In the genomic region with DNA sequence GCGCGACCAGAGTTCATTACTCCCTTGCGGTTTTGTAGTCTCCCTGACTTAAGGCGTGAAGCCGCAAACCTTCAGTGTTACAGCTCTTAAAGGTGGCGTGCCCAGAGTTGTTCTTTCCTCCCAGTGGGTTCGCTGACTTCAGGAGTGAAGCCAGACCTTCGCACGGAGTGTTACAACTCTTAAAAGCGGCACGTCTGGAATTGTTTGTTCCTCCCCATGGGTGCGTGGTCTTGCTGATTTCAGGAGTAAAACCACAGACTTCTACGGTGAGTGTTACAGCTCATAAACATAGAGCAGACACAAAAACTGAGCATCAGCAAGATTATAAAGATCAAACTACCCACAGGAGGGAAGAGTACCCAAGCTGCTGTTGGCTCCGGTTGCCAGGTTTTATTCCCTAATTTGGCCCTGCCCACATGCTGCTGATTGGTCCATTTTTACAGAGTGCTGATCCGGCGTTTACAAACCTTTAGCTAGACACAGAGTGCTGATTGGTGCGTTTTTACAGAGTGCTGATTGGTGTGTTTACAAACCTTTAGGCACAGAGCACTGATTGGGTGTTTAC, we compare ENCODE assay signal across 12 cellular contexts. TPM values are rescaled to one million over a fixed set of nuclear protein-coding genes. Genes with fewer than 3 reads are reported as not detected.
DNase-seq lines count a peak whose midpoint lies in the region; ATAC-seq, FAIRE-seq and TF ChIP-seq lines count a peak whose summit lies in the region.
"Had no signal": no experiment of that assay in that cellular context is flagged by ENCODE, and none has a peak within 500 bp of the region (broad histone marks: within the 10 kb centered on the region; RNA-seq: fewer than 3 reads in every experiment).

No MANE protein-coding gene starts in this region.

- CTCF ChIA-PET in Panc1 (lab: Charles Lee) (no interaction called here), endothelial cell of umbilical vein (lab: Charles Lee) (interaction anchor here (0.7 to 1.4 kb wide), 3 partner anchors 26 to 69 kb away, joined by 3 to 4 read pairs (median 3); no protein-coding TSS in a partner anchor)

- dilution Hi-C loops in endothelial cell of umbilical vein (cut with MboI; ENCODE audit: extremely low pct_ligation_motif_present, low sequenced_read_pairs), result no loop called here

- no peaks in the 10 kb centered on the region for H3K79me2 ChIP-seq in endothelial cell of umbilical vein (ENCODE audit: control insufficient read depth, insufficient read depth, low read length)

- H3K27ac ChIP-seq in Panc1 (ENCODE audit: low read length) (peak overlapping the region; percentile 98), endothelial cell of umbilical vein (ENCODE audit: insufficient read depth, low read depth, low read length) (peak overlapping the region; percentile 2), sigmoid colon (peak overlapping the region in 3 of 4 donors; percentile 44 to 61 (median 49))
- H3K27ac ChIP-seq: suprapubic skin had no signal

- H3K9ac ChIP-seq in endothelial cell of umbilical vein (replicated peaks; ENCODE audit: extremely low read depth, insufficient read depth, low read length), result no peak overlapping the region

- TF ChIP-seq POLR2A in endothelial cell of umbilical vein (IDR thresholded peaks at IDR 0.05; ENCODE audit: low read depth, low read length) (no peak), sigmoid colon (IDR thresholded peaks at IDR 0.05) (no peak)

- H3K4me3 ChIP-seq in Panc1 (ENCODE audit: low read depth in 2 of 2, low read length in 2 of 2) (no peak overlapping the region), endothelial cell of umbilical vein (replicated peaks in 1 of 3; ENCODE audit: insufficient read depth in 1 of 3, low read depth in 1 of 3, low read length in 3 of 3) (no peak overlapping the region), sigmoid colon (peak overlapping the region in 1 of 4 donors; percentile 6)
- H3K4me3 ChIP-seq: suprapubic skin had no signal

- POLR2A ChIA-PET in Panc1 (lab: Charles Lee), result interaction anchor here (1.2 kb wide), 1 partner anchor 38 kb away, joined by 4 read pairs; the partner anchor contains the start of genes C6orf52 and PAK1IP1
- POLR2A ChIA-PET in endothelial cell of umbilical vein (lab: Charles Lee), result no interaction called here

- H3K27me3 ChIP-seq in Panc1 (ENCODE audit: control insufficient read depth, insufficient read depth, low read length) (no peaks in the 10 kb centered on the region), endothelial cell of umbilical vein (ENCODE audit: control insufficient read depth in 2 of 2, insufficient read depth in 2 of 2, low read length in 2 of 2) (no peaks in the 10 kb centered on the region), sigmoid colon (no peaks in the 10 kb centered on the region)
- H3K27me3 ChIP-seq: suprapubic skin had no signal

- 88 to 94% methylated on average over 17 of the region's 17 CpGs for WGBS in sigmoid colon, 2 donors

- H3K36me3 ChIP-seq in Panc1 (ENCODE audit: control insufficient read depth, insufficient read depth, low read length) (peaks cover 5% of the 10 kb centered on the region; the same call in 1 of the 2 replicates), endothelial cell of umbilical vein (ENCODE audit: control insufficient read depth in 2 of 2, extremely low read depth in 1 of 2, insufficient read depth in 2 of 2, low read length in 2 of 2) (peaks cover 0 to 4% of the 10 kb centered on the region in 2 experiments), sigmoid colon (peaks cover 0 to 43% (median 14%) of the 10 kb centered on the region in 4 donors)

- FAIRE-seq in endothelial cell of umbilical vein (lab: Jason Lieb, UNC), result no peak

- BruUV-seq in Panc1 (replicated peaks; lab: Mats Ljungman, UMichigan), result no TSS peak
- BruUV-seq in endothelial cell of umbilical vein (replicated peaks; lab: Mats Ljungman, UMichigan), result no TSS peak

- ATAC-seq in Panc1, result no peak
- no peak for ATAC-seq in GM21737 (IDR thresholded peaks at IDR 0.05; ENCODE audit: unreplicated experiment)

- no peak overlapping the region for H2AFZ ChIP-seq in endothelial cell of umbilical vein (ENCODE audit: low read depth, low read length)

- no peak for TF ChIP-seq EP300 in sigmoid colon (IDR thresholded peaks at IDR 0.05)

- H3K9me3 ChIP-seq in Panc1 (ENCODE audit: control insufficient read depth, insufficient read depth, low read depth, low read length) (no peaks in the 10 kb centered on the region), endothelial cell of umbilical vein (replicated peaks; ENCODE audit: control insufficient read depth, insufficient read depth, low read length) (no peaks in the 10 kb centered on the region), sigmoid colon (no peaks in the 10 kb centered on the region)
- H3K9me3 ChIP-seq: suprapubic skin had no signal

- no peak overlapping the region for H3K4me2 ChIP-seq in endothelial cell of umbilical vein (ENCODE audit: insufficient read depth, low read length)

- peak; percentile 13 for DNase-seq in DMS 273 (lab: John Stamatoyannopoulos, UW; ENCODE audit: unreplicated experiment)
- no peak for DNase-seq in DMS 273 treated with DMSO at 0.1 percent for 48 hours (lab: John Stamatoyannopoulos, UW)
- DNase-seq in Panc1 (ENCODE audit: low read depth, low spot score), result no peak
- no peak for DNase-seq in endothelial cell of umbilical vein (ENCODE audit: low read depth, low spot score)
- peak; percentile 54 for DNase-seq in sigmoid colon
- no peak for DNase-seq in GM03348 (ENCODE audit: low spot score)
- no peak for DNase-seq in T1000 (lab: John Stamatoyannopoulos, UW)
- DNase-seq: 8988T; activated CD4-positive, alpha-beta T cell treated with anti-CD3 and anti-CD28 coated beads for 4 hours; NCI-H2107 had no signal

- no peaks in the 10 kb centered on the region for H3K9me1 ChIP-seq in endothelial cell of umbilical vein (replicated peaks; ENCODE audit: control insufficient read depth, extremely low read depth, insufficient read depth, low read length)

- in situ Hi-C loops in Panc1 (cut with HindIII; ENCODE audit: low pct_unique_long_range_greater_than_20kb, low sequenced_read_pairs), result no loop called here

- H4K20me1 ChIP-seq in endothelial cell of umbilical vein (replicated peaks; ENCODE audit: control insufficient read depth, extremely low read depth, insufficient read depth, low read length), result no peaks in the 10 kb centered on the region

- intact Hi-C loops in Panc1 (cut with micrococcal nuclease; ENCODE audit: unreplicated experiment), result no loop called here
- intact Hi-C loops in endothelial cell of umbilical vein (cut with micrococcal nuclease), result no loop called here
- intact Hi-C loops in sigmoid colon (cut with DNase I), result no loop called here

- H3K4me1 ChIP-seq in Panc1 (ENCODE audit: control insufficient read depth, insufficient read depth, low read length) (peaks cover 28% of the 10 kb centered on the region), endothelial cell of umbilical vein (ENCODE audit: control insufficient read depth, extremely low read depth, insufficient read depth, low read length) (peaks cover 6% of the 10 kb centered on the region), sigmoid colon (peaks cover 0 to 17% (median 0%) of the 10 kb centered on the region in 4 donors)
- H3K4me1 ChIP-seq: suprapubic skin had no signal

- TF ChIP-seq CTCF in Panc1 (IDR thresholded peaks at IDR 0.05) (no peak), endothelial cell of umbilical vein (IDR thresholded peaks at IDR 0.05; ENCODE audit: extremely low read depth in 1 of 2, insufficient read depth in 1 of 2, low read depth in 1 of 2, low read length in 2 of 2) (no peak), sigmoid colon (IDR thresholded peaks at IDR 0.05) (no peak)

RNA-seq across cellular contexts. Expression of gene TMEM14C, which starts 10.4 kb away (rescaled TPM):
- total RNA-seq in Panc1 (2021; ENCODE audit: unreplicated experiment) (159 TPM), endothelial cell of umbilical vein (68.0 and 89.3 TPM in 2 replicates), sigmoid colon (100 to 1,000 TPM; 115 to 199 (median 170) TPM)
- polyA plus RNA-seq in Panc1 (2012; ENCODE audit: insufficient read length), result 134 TPM
- polyA plus RNA-seq in endothelial cell of umbilical vein (137 and 146 TPM in 2 replicates), sigmoid colon (100 to 1,000 TPM in 2 of 3 donors, 10 to 100 TPM in 1; 86.0 to 130 (median 110) TPM)
- polyA plus RNA-seq in endothelial cell of umbilical vein (2011; cell fraction: cytosol; rRNA removed), result 136 and 157 TPM in 2 replicates
- 55.0 and 57.8 TPM in 2 replicates for polyA plus RNA-seq in endothelial cell of umbilical vein (2011; cell fraction: nucleus; rRNA removed)
- 95.5 and 108 TPM in 2 replicates for polyA plus RNA-seq in endothelial cell of umbilical vein (2012)
- polyA minus RNA-seq in endothelial cell of umbilical vein, result 80.3 and 84.5 TPM in 2 replicates
- 52.2 TPM for polyA minus RNA-seq in endothelial cell of umbilical vein (2011; cell fraction: cytosol; rRNA and poly(A)+ RNA removed)
- polyA minus RNA-seq in endothelial cell of umbilical vein (2011; cell fraction: nucleus; rRNA and poly(A)+ RNA removed), result 6.2 and 7.4 TPM in 2 replicates

RNA-seq across cellular contexts. Expression of gene TMEM14B, which starts 14.4 kb away (rescaled TPM):
- 180 TPM for total RNA-seq in Panc1 (2021; ENCODE audit: unreplicated experiment)
- polyA plus RNA-seq in Panc1 (2012; ENCODE audit: insufficient read length), result 103 TPM
- 54.6 and 58.2 TPM in 2 replicates for total RNA-seq in endothelial cell of umbilical vein
- 56.9 and 73.1 TPM in 2 replicates for polyA plus RNA-seq in endothelial cell of umbilical vein
- 61.7 and 64.3 TPM in 2 replicates for polyA plus RNA-seq in endothelial cell of umbilical vein (2011; cell fraction: cytosol; rRNA removed)
- polyA plus RNA-seq in endothelial cell of umbilical vein (2011; cell fraction: nucleus; rRNA removed), result 29.1 and 33.6 TPM in 2 replicates
- 51.1 and 64.9 TPM in 2 replicates for polyA plus RNA-seq in endothelial cell of umbilical vein (2012)
- polyA minus RNA-seq in endothelial cell of umbilical vein, result 39.8 and 44.9 TPM in 2 replicates
- 33.9 TPM for polyA minus RNA-seq in endothelial cell of umbilical vein (2011; cell fraction: cytosol; rRNA and poly(A)+ RNA removed)
- 17.9 and 22.2 TPM in 2 replicates for polyA minus RNA-seq in endothelial cell of umbilical vein (2011; cell fraction: nucleus; rRNA and poly(A)+ RNA removed)
- total RNA-seq in sigmoid colon, result 100 to 1,000 TPM in 2 of 4 donors, 10 to 100 TPM in 2; 51.5 to 124 (median 98.2) TPM
- 10 to 100 TPM; 55.7 to 97.3 (median 79.8) TPM for polyA plus RNA-seq in sigmoid colon

RNA-seq across cellular contexts. Expression of gene PAK1IP1, which starts 38.5 kb away (rescaled TPM):
- total RNA-seq in Panc1 (2021; ENCODE audit: unreplicated experiment) (27.3 TPM), endothelial cell of umbilical vein (20.6 and 20.9 TPM in 2 replicates), sigmoid colon (10 to 100 TPM in 2 of 4 donors, 1 to 10 TPM in 2; 6.6 to 14.6 (median 11.8) TPM)
- polyA plus RNA-seq in Panc1 (2012; ENCODE audit: insufficient read length), result 18.1 TPM
- polyA plus RNA-seq in endothelial cell of umbilical vein (7.6 and 10.6 TPM in 2 replicates), sigmoid colon (10 to 100 TPM in 2 of 3 donors, 1 to 10 TPM in 1; 7.6 to 14.3 (median 10.8) TPM)
- 19.6 and 21.2 TPM in 2 replicates for polyA plus RNA-seq in endothelial cell of umbilical vein (2011; cell fraction: cytosol; rRNA removed)
- 10.9 and 15.9 TPM in 2 replicates for polyA plus RNA-seq in endothelial cell of umbilical vein (2011; cell fraction: nucleus; rRNA removed)
- polyA plus RNA-seq in endothelial cell of umbilical vein (2012), result 17.2 and 29.3 TPM in 2 replicates
- polyA minus RNA-seq in endothelial cell of umbilical vein, result 6.8 and 10.2 TPM in 2 replicates
- polyA minus RNA-seq in endothelial cell of umbilical vein (2011; cell fraction: cytosol; rRNA and poly(A)+ RNA removed), result 6.9 TPM
- 2.8 and 3.8 TPM in 2 replicates for polyA minus RNA-seq in endothelial cell of umbilical vein (2011; cell fraction: nucleus; rRNA and poly(A)+ RNA removed)

RNA-seq across cellular contexts. Expression of gene C6orf52, which starts 38.8 kb away (rescaled TPM):
- total RNA-seq in Panc1 (2021; ENCODE audit: unreplicated experiment), result 6.5 TPM
- polyA plus RNA-seq in Panc1 (2012; ENCODE audit: insufficient read length), result 5.1 TPM
- total RNA-seq in endothelial cell of umbilical vein, result not detected in 2 replicates
- 0.27 and 0.54 TPM in 2 replicates for polyA plus RNA-seq in endothelial cell of umbilical vein
- 0.35 TPM in 2 replicates for polyA plus RNA-seq in endothelial cell of umbilical vein (2011; cell fraction: cytosol; rRNA removed)
- 0.32 TPM in 1 of 2 replicates, not detected in the other for polyA plus RNA-seq in endothelial cell of umbilical vein (2011; cell fraction: nucleus; rRNA removed)
- 0.64 and 0.76 TPM in 2 replicates for polyA plus RNA-seq in endothelial cell of umbilical vein (2012)
- not detected in 2 replicates for polyA minus RNA-seq in endothelial cell of umbilical vein
- polyA minus RNA-seq in endothelial cell of umbilical vein (2011; cell fraction: cytosol; rRNA and poly(A)+ RNA removed), result not detected
- not detected in 2 replicates for polyA minus RNA-seq in endothelial cell of umbilical vein (2011; cell fraction: nucleus; rRNA and poly(A)+ RNA removed)
- total RNA-seq in sigmoid colon, result not detected
- 1 to 10 TPM in 1 of 3 donors, not detected in 2; 1.3 TPM for polyA plus RNA-seq in sigmoid colon
- total RNA-seq: suprapubic skin had no signal

Comparison
In these comparisons a context has a peak if more than half of its experiments do, and no peak if none do; other contexts are left out.
1. DNase-seq: peak in DMS 273 (single experiment) and sigmoid colon (single experiment); none in DMS 273 treated with DMSO at 0.1 percent for 48 hours (single experiment), Panc1 (single experiment), endothelial cell of umbilical vein (single experiment), GM03348 (single experiment) and T1000 (single experiment).
2. H3K27ac ChIP-seq: peak in every context shown above with its lines; median percentile 98 in Panc1; 49 in sigmoid colon; 2 in endothelial cell of umbilical vein.